ENCODE assay signal across 1 cellular context in the genomic region with DNA sequence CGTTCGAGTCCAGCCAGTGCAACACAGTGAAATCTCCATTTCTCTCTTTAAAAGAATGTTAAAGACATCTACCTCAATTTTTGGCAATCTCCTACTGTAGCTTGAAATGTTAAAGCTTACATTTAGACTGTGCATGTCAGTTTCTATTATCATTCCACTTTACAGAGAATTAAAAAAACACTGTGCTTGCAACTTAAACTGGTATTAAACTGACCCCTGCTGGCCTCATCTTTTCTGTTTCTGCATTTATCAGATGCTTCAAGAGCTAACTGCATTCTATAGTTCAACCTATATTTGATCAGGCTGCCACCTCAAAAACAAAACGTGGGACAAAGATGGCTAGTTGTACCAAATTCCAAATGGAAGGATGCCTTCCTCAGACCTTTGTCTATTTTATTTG.
TF ChIP-seq lines count a peak whose summit lies in the region.

No MANE protein-coding gene starts in this region.

TF ChIP-seq in WTC11, 78 proteins besides CTCF, POLR2A, EP300 and RAD21:
- TF ChIP-seq IRF2 (CRISPR knock-in tag; IDR thresholded peaks at IDR 0.05; ENCODE audit: borderline replicate concordance, low read depth) (no peak), TCF7 (CRISPR knock-in tag; IDR thresholded peaks at IDR 0.05; ENCODE audit: low read depth) (no peak), ZNF121 (CRISPR knock-in tag; IDR thresholded peaks at IDR 0.05) (no peak)
- TF ChIP-seq, protein P1, sequence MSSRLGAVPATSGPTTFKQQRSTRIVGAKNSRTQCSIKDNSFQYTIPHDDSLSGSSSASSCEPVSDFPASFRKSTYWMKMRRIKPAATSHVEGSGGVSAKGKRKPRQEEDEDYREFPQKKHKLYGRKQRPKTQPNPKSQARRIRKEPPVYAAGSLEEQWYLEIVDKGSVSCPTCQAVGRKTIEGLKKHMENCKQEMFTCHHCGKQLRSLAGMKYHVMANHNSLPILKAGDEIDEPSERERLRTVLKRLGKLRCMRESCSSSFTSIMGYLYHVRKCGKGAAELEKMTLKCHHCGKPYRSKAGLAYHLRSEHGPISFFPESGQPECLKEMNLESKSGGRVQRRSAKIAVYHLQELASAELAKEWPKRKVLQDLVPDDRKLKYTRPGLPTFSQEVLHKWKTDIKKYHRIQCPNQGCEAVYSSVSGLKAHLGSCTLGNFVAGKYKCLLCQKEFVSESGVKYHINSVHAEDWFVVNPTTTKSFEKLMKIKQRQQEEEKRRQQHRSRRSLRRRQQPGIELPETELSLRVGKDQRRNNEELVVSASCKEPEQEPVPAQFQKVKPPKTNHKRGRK (CRISPR knock-in tag; IDR thresholded peaks at IDR 0.05; ENCODE audit: borderline replicate concordance), result no peak
- TF ChIP-seq, protein P2, sequence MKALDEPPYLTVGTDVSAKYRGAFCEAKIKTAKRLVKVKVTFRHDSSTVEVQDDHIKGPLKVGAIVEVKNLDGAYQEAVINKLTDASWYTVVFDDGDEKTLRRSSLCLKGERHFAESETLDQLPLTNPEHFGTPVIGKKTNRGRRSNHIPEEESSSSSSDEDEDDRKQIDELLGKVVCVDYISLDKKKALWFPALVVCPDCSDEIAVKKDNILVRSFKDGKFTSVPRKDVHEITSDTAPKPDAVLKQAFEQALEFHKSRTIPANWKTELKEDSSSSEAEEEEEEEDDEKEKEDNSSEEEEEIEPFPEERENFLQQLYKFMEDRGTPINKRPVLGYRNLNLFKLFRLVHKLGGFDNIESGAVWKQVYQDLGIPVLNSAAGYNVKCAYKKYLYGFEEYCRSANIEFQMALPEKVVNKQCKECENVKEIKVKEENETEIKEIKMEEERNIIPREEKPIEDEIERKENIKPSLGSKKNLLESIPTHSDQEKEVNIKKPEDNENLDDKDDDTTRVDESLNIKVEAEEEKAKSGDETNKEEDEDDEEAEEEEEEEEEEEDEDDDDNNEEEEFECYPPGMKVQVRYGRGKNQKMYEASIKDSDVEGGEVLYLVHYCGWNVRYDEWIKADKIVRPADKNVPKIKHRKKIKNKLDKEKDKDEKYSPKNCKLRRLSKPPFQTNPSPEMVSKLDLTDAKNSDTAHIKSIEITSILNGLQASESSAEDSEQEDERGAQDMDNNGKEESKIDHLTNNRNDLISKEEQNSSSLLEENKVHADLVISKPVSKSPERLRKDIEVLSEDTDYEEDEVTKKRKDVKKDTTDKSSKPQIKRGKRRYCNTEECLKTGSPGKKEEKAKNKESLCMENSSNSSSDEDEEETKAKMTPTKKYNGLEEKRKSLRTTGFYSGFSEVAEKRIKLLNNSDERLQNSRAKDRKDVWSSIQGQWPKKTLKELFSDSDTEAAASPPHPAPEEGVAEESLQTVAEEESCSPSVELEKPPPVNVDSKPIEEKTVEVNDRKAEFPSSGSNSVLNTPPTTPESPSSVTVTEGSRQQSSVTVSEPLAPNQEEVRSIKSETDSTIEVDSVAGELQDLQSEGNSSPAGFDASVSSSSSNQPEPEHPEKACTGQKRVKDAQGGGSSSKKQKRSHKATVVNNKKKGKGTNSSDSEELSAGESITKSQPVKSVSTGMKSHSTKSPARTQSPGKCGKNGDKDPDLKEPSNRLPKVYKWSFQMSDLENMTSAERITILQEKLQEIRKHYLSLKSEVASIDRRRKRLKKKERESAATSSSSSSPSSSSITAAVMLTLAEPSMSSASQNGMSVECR (CRISPR knock-in tag; IDR thresholded peaks at IDR 0.05; ENCODE audit: borderline replicate concordance), result no peak
